In the genomic region with DNA sequence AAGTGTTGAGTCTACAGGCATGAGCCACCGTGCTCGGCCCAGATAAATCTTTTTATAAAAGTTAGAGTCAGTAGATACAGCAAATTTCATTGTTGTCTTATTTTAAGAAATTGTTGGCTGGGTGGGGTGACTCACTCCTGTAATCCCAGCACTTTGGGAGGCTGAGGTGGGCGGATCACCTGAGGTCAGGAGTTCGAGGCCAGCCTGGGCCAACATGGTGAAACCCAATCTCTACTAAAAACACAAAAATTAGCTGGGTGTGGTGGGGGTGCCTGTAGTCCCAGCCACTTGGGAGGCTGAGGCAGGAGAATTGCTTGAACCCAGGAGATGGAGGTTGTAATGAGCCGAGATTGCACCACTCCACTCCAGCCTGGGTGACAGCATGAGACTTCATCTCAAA, we compare ENCODE assay signal across 7 cellular contexts. TPM values are rescaled to one million over a fixed set of nuclear protein-coding genes. Genes with fewer than 3 reads are reported as not detected.
DNase-seq lines count a peak whose midpoint lies in the region; ATAC-seq and TF ChIP-seq lines count a peak whose summit lies in the region.
"Not testable (repeated sequence)": the region's sequence is repeated elsewhere in the genome, so short reads cannot be mapped to it uniquely, and the experiment has no call there.
"Had no signal": no experiment of that assay in that cellular context is flagged by ENCODE, and none has a peak within 500 bp of the region (broad histone marks: within the 10 kb centered on the region; RNA-seq: fewer than 3 reads in every experiment).

No MANE protein-coding gene starts in this region.

- not testable (repeated sequence) for TF ChIP-seq CTCF in fibroblast of lung (conservative IDR thresholded peaks at IDR 0.05 in 1 of 2, IDR thresholded peaks at IDR 0.05 in 1 of 2; ENCODE audit: low read depth in 1 of 2, low read length in 2 of 2); uterus (IDR thresholded peaks at IDR 0.05)

- not testable (repeated sequence) for H4K20me1 ChIP-seq in BLaER1 treated with 17β-estradiol and CSF1 and Interleukin-3, amounts not matched to agents 10 nM and 100 nM; fibroblast of lung (ENCODE audit: control insufficient read depth, extremely low read depth, insufficient read depth, low read length)

- H3K27me3 ChIP-seq in BLaER1 treated with 17β-estradiol and CSF1 and Interleukin-3, amounts not matched to agents 10 nM and 100 nM; fibroblast of lung (ENCODE audit: control insufficient read depth, insufficient read depth, low read length); uterus: not testable (repeated sequence)

- ATAC-seq in activated CD8-positive, alpha-beta memory T cell treated with anti-CD3 and anti-CD28 coated beads, Interleukin-2, amount 10 ng/mL, durations not matched to agents 7 days and 5 days = not testable (repeated sequence)

- H3K27me3 Mint-ChIP-seq in activated CD8-positive, alpha-beta memory T cell treated with anti-CD3 and anti-CD28 coated beads, Interleukin-2, amount 10 ng/mL, durations not matched to agents 7 days and 5 days = peaks cover 15% of the 10 kb centered on the region

- H3K36me3 ChIP-seq in BLaER1 treated with 17β-estradiol and CSF1 and Interleukin-3, amounts not matched to agents 10 nM and 100 nM; fibroblast of lung (ENCODE audit: control insufficient read depth, insufficient read depth, low read length); uterus: not testable (repeated sequence)

- not testable (repeated sequence) for H3K9ac ChIP-seq in BLaER1 treated with 17β-estradiol and CSF1 and Interleukin-3, amounts not matched to agents 10 nM and 100 nM; fibroblast of lung (ENCODE audit: insufficient read depth, low read length)

- CTCF ChIA-PET in activated CD8-positive, alpha-beta memory T cell treated with anti-CD3 and anti-CD28 coated beads, Interleukin-2, amount 10 ng/mL, durations not matched to agents 7 days and 5 days (lab: Charles Lee) = interaction anchor here (0.6 to 2.4 kb wide), 3 partner anchors 19 to 240 kb away, joined by 3 to 9 read pairs (median 8); no protein-coding TSS in a partner anchor

- peak overlapping the region in 7 of 11 experiments; percentile 7 to 78 (median 62); a peak in 11 of 22 replicates for H3K4me2 ChIP-seq in BLaER1 treated with 17β-estradiol and CSF1 and Interleukin-3, amounts not matched to agents 10 nM and 100 nM
- peak overlapping the region; percentile 5 for H3K4me2 ChIP-seq in fibroblast of lung (ENCODE audit: extremely low read depth, insufficient read depth, low read length)

- not testable (repeated sequence) for TF ChIP-seq POLR2A in uterus (IDR thresholded peaks at IDR 0.05)

- H3K4me1 Mint-ChIP-seq in activated CD8-positive, alpha-beta memory T cell treated with anti-CD3 and anti-CD28 coated beads, Interleukin-2, amount 10 ng/mL, durations not matched to agents 7 days and 5 days = peaks cover 25% of the 10 kb centered on the region

- intact Hi-C loops in uterus (cut with DNase I; ENCODE audit: low total_unique reads) = not testable (repeated sequence)

- peak overlapping the region; percentile 42 for H3K27ac Mint-ChIP-seq in activated CD8-positive, alpha-beta memory T cell treated with anti-CD3 and anti-CD28 coated beads, Interleukin-2, amount 10 ng/mL, durations not matched to agents 7 days and 5 days

- not testable (repeated sequence) for H2AFZ ChIP-seq in fibroblast of lung (ENCODE audit: low read length)

- peak overlapping the region in 8 of 11 experiments; percentile 40 to 60 (median 44); a peak in 15 of 22 replicates for H3K27ac ChIP-seq in BLaER1 treated with 17β-estradiol and CSF1 and Interleukin-3, amounts not matched to agents 10 nM and 100 nM
- H3K27ac ChIP-seq in fibroblast of lung (ENCODE audit: insufficient read depth, low read length) (peak overlapping the region; percentile 51), uterus (peak overlapping the region; percentile 15 to 96)

- not testable (repeated sequence) for H3K36me3 Mint-ChIP-seq in activated CD8-positive, alpha-beta memory T cell treated with anti-CD3 and anti-CD28 coated beads, Interleukin-2, amount 10 ng/mL, durations not matched to agents 7 days and 5 days

- H3K4me3 ChIP-seq in BLaER1 treated with 17β-estradiol and CSF1 and Interleukin-3, amounts not matched to agents 10 nM and 100 nM; fibroblast of lung (replicated peaks in 1 of 4; ENCODE audit: control extremely low read depth in 1 of 4, insufficient read depth in 1 of 4, low read depth in 3 of 4, low read length in 4 of 4); uterus: not testable (repeated sequence)

- not testable (repeated sequence) for H3K9me3 Mint-ChIP-seq in activated CD8-positive, alpha-beta memory T cell treated with anti-CD3 and anti-CD28 coated beads, Interleukin-2, amount 10 ng/mL, durations not matched to agents 7 days and 5 days (ENCODE audit: low read depth)

- peaks cover 3 to 82% (median 59%) of the 10 kb centered on the region in 10 experiments; a peak in 19 of 20 replicates for H3K4me1 ChIP-seq in BLaER1 treated with 17β-estradiol and CSF1 and Interleukin-3, amounts not matched to agents 10 nM and 100 nM
- peaks cover 15% of the 10 kb centered on the region for H3K4me1 ChIP-seq in fibroblast of lung (ENCODE audit: control insufficient read depth, extremely low read depth, insufficient read depth, low read length)
- not testable (repeated sequence) for H3K4me1 ChIP-seq in uterus

- H3K4me3 Mint-ChIP-seq in activated CD8-positive, alpha-beta memory T cell treated with anti-CD3 and anti-CD28 coated beads, Interleukin-2, amount 10 ng/mL, durations not matched to agents 7 days and 5 days = not testable (repeated sequence)

- not testable (repeated sequence) for H3K9me3 ChIP-seq in BLaER1 treated with 17β-estradiol and CSF1 and Interleukin-3, amounts not matched to agents 10 nM and 100 nM (replicated peaks in 1 of 11); fibroblast of lung (ENCODE audit: control insufficient read depth, insufficient read depth, low read depth, low read length); uterus

- DNase-seq in M059J (ENCODE audit: low read depth) = peak; percentile 32
- not testable (repeated sequence) for DNase-seq in activated CD8-positive, alpha-beta memory T cell treated with anti-CD3 and anti-CD28 coated beads, Interleukin-2, amount 10 ng/mL, durations not matched to agents 7 days and 5 days; fibroblast of lung (ENCODE audit: low read depth in 2 of 2); uterus

- not testable (repeated sequence) for H3K79me2 ChIP-seq in fibroblast of lung (ENCODE audit: control insufficient read depth, insufficient read depth, low read length)

RNA-seq across cellular contexts. Expression of gene ZBTB12, which starts 6.4 kb away (rescaled TPM):
- total RNA-seq in M059J (2014; rRNA removed; shearing (Covaris generic)) = 0.76 and 2.3 TPM in 2 replicates
- total RNA-seq in activated CD8-positive, alpha-beta memory T cell treated with anti-CD3 and anti-CD28 coated beads, Interleukin-2, amount 10 ng/mL, durations not matched to agents 7 days and 5 days = 1 to 10 TPM; 1.5 to 3.3 TPM
- 9.5 and 13.2 TPM in 2 replicates for total RNA-seq in fibroblast of lung
- 1.2 and 1.6 TPM in 2 replicates for polyA plus RNA-seq in fibroblast of lung
- polyA plus RNA-seq in fibroblast of lung (2012) = 4.9 and 7.4 TPM in 2 replicates
- 3.6 and 4.0 TPM in 2 replicates for polyA minus RNA-seq in fibroblast of lung (ENCODE audit: low replicate concordance)
- 10 to 100 TPM in 2 of 4 donors, 1 to 10 TPM in 1, not detected in 1; 2.4 to 15.3 (median 11.0) TPM for total RNA-seq in uterus
- polyA plus RNA-seq: CD4-positive, CD25-positive, alpha-beta regulatory T cell had no signal

RNA-seq across cellular contexts. Expression of gene EHMT2, which starts 10.8 kb away (rescaled TPM):
- total RNA-seq in M059J (2014; rRNA removed; shearing (Covaris generic)) = 51.0 and 73.4 TPM in 2 replicates
- total RNA-seq in activated CD8-positive, alpha-beta memory T cell treated with anti-CD3 and anti-CD28 coated beads, Interleukin-2, amount 10 ng/mL, durations not matched to agents 7 days and 5 days = 10 to 100 TPM; 78.7 to 79.0 TPM
- 60.1 and 63.7 TPM in 2 replicates for total RNA-seq in fibroblast of lung
- polyA plus RNA-seq in fibroblast of lung = 22.0 and 37.3 TPM in 2 replicates
- polyA plus RNA-seq in fibroblast of lung (2012) = 24.5 and 43.3 TPM in 2 replicates
- polyA minus RNA-seq in fibroblast of lung (ENCODE audit: low replicate concordance) = 127 and 144 TPM in 2 replicates
- 10 to 100 TPM; 13.8 to 72.4 (median 66.2) TPM for total RNA-seq in uterus

RNA-seq across cellular contexts. Expression of gene C2, which starts 19.3 kb away (rescaled TPM):
- total RNA-seq in M059J (2014; rRNA removed; shearing (Covaris generic)) = 2.9 and 3.3 TPM in 2 replicates
- under 1 TPM; 0.61 to 0.80 TPM for total RNA-seq in activated CD8-positive, alpha-beta memory T cell treated with anti-CD3 and anti-CD28 coated beads, Interleukin-2, amount 10 ng/mL, durations not matched to agents 7 days and 5 days
- 16.8 and 27.2 TPM in 2 replicates for total RNA-seq in fibroblast of lung
- 2.1 and 7.6 TPM in 2 replicates for polyA plus RNA-seq in fibroblast of lung
- 3.1 and 8.0 TPM in 2 replicates for polyA plus RNA-seq in fibroblast of lung (2012)
- 12.0 and 19.8 TPM in 2 replicates for polyA minus RNA-seq in fibroblast of lung (ENCODE audit: low replicate concordance)
- 10 to 100 TPM in 1 of 4 donors, 1 to 10 TPM in 3; 4.1 to 24.8 (median 4.6) TPM for total RNA-seq in uterus

RNA-seq across cellular contexts. Expression of gene SLC44A4, which starts 29.5 kb away (rescaled TPM):
- total RNA-seq in M059J (2014; rRNA removed; shearing (Covaris generic)) = 0.20 TPM in 1 of 2 replicates, not detected in the other
- total RNA-seq in activated CD8-positive, alpha-beta memory T cell treated with anti-CD3 and anti-CD28 coated beads, Interleukin-2, amount 10 ng/mL, durations not matched to agents 7 days and 5 days = not detected
- total RNA-seq in fibroblast of lung (not detected in 2 replicates), uterus (10 to 100 TPM in 1 of 4 donors, 1 to 10 TPM in 3; 5.0 to 46.1 (median 5.8) TPM)
- 0.02 TPM in 1 of 2 replicates, not detected in the other for polyA plus RNA-seq in fibroblast of lung
- polyA plus RNA-seq in fibroblast of lung (2012) = 0.05 TPM in 1 of 2 replicates, not detected in the other
- polyA minus RNA-seq in fibroblast of lung (ENCODE audit: low replicate concordance) = not detected in 2 replicates
- polyA plus RNA-seq: CD4-positive, CD25-positive, alpha-beta regulatory T cell had no signal

RNA-seq across cellular contexts. Expression of gene CFB, which starts 37.6 kb away (rescaled TPM):
- 7.8 and 8.4 TPM in 2 replicates for total RNA-seq in M059J (2014; rRNA removed; shearing (Covaris generic))
- total RNA-seq in activated CD8-positive, alpha-beta memory T cell treated with anti-CD3 and anti-CD28 coated beads, Interleukin-2, amount 10 ng/mL, durations not matched to agents 7 days and 5 days = under 1 TPM in 1 of 2 experiments, not detected in 1; 0.12 TPM
- total RNA-seq in fibroblast of lung (62.9 and 87.1 TPM in 2 replicates), uterus (10 to 100 TPM in 2 of 4 donors, 1 to 10 TPM in 1, not detected in 1; 6.2 to 32.6 (median 31.5) TPM)
- 21.7 and 22.9 TPM in 2 replicates for polyA plus RNA-seq in fibroblast of lung
- polyA plus RNA-seq in fibroblast of lung (2012) = 15.2 and 15.6 TPM in 2 replicates
- polyA minus RNA-seq in fibroblast of lung (ENCODE audit: low replicate concordance) = 21.0 and 30.6 TPM in 2 replicates
- total RNA-seq: H1 had no signal
